8 cellular contexts compared by ENCODE assay signal in genomic region chr6:24721461-24722215, GRCh38. TPM values are rescaled to one million over a fixed set of nuclear protein-coding genes. Genes with fewer than 3 reads are reported as not detected.
DNase-seq lines count a peak whose midpoint lies in the region; ATAC-seq lines count a peak whose summit lies in the region.

No MANE protein-coding gene starts in this region.

- in situ Hi-C loops in SK-MEL-5 (cut with HindIII; ENCODE audit: low pct_unique_long_range_greater_than_20kb, low sequenced_read_pairs): no loop called here

- peak overlapping the region; percentile 99 for H3K27ac ChIP-seq in effector memory CD4-positive, alpha-beta T cell (ENCODE audit: insufficient read depth, low read length, poor library complexity, severe bottlenecking)

- no peaks in the 10 kb centered on the region for H3K9me3 ChIP-seq in effector memory CD4-positive, alpha-beta T cell (ENCODE audit: control insufficient read depth, low read length)
- H3K9me3 ChIP-seq in mononuclear cell (ENCODE audit: low read depth, low read length): no peaks in the 10 kb centered on the region

- peaks cover 20% of the 10 kb centered on the region for H3K4me1 ChIP-seq in effector memory CD4-positive, alpha-beta T cell (ENCODE audit: control insufficient read depth, insufficient read depth, low read length, poor library complexity, severe bottlenecking)
- H3K4me1 ChIP-seq in mononuclear cell (ENCODE audit: insufficient read depth, low read length): peaks cover 34% of the 10 kb centered on the region

- no peaks in the 10 kb centered on the region for H3K27me3 ChIP-seq in effector memory CD4-positive, alpha-beta T cell (replicated peaks; ENCODE audit: control insufficient read depth, insufficient read depth, low read length, poor library complexity, severe bottlenecking)
- H3K27me3 ChIP-seq in mononuclear cell (ENCODE audit: insufficient read depth, low read length): no peaks in the 10 kb centered on the region

- DNase-seq in DMS53 (lab: John Stamatoyannopoulos, UW): peak; percentile 96
- peak; percentile 18 for DNase-seq in GM19240 (ENCODE audit: insufficient read length, low spot score)
- peak; percentile 91 for DNase-seq in SK-MEL-5 (ENCODE audit: low read depth, low spot score)
- peak in 2 of 3 donors; percentile 75 to 81 for DNase-seq in effector memory CD4-positive, alpha-beta T cell
- no peak for DNase-seq in NCI-H2081 treated with DMSO at 0.1 percent for 48 hours (lab: John Stamatoyannopoulos, UW)
- DNase-seq in D341Med (ENCODE audit: low spot score): no peak

- peak overlapping the region; percentile 68 for H3K4me3 ChIP-seq in effector memory CD4-positive, alpha-beta T cell (ENCODE audit: insufficient read depth, low read depth, low read length, poor library complexity, severe bottlenecking)
- H3K4me3 ChIP-seq in mononuclear cell (ENCODE audit: low read length): peak overlapping the region; percentile 61

- H3K36me3 ChIP-seq in effector memory CD4-positive, alpha-beta T cell (ENCODE audit: control insufficient read depth, insufficient read depth, low read length): no peaks in the 10 kb centered on the region

- peak; percentile 51 for ATAC-seq in HG03175 (IDR thresholded peaks at IDR 0.05; ENCODE audit: unreplicated experiment)

RNA-seq across cellular contexts. Expression of gene C6orf62, which starts 2.7 kb away (rescaled TPM):
- 108 and 114 TPM in 2 replicates for total RNA-seq in SK-MEL-5 (2014; rRNA removed; shearing (Covaris generic))
- polyA plus RNA-seq in SK-MEL-5 (2015; cell fraction: cytosol; rRNA removed): 90.8 and 141 TPM in 2 replicates
- polyA plus RNA-seq in SK-MEL-5 (2015; cell fraction: nucleus; rRNA removed): 267 and 374 TPM in 2 replicates
- 81.6 TPM for total RNA-seq in mononuclear cell

RNA-seq across cellular contexts. Expression of gene GMNN, which starts 53.1 kb away (rescaled TPM):
- total RNA-seq in SK-MEL-5 (2014; rRNA removed; shearing (Covaris generic)): 74.8 and 78.1 TPM in 2 replicates
- 53.0 and 66.5 TPM in 2 replicates for polyA plus RNA-seq in SK-MEL-5 (2015; cell fraction: cytosol; rRNA removed)
- 34.3 and 45.5 TPM in 2 replicates for polyA plus RNA-seq in SK-MEL-5 (2015; cell fraction: nucleus; rRNA removed)
- total RNA-seq in mononuclear cell: 8.2 TPM

RNA-seq across cellular contexts. Expression of gene ACOT13, which starts 54.8 kb away (rescaled TPM):
- total RNA-seq in SK-MEL-5 (2014; rRNA removed; shearing (Covaris generic)): 27.6 and 34.1 TPM in 2 replicates
- 22.7 and 24.7 TPM in 2 replicates for polyA plus RNA-seq in SK-MEL-5 (2015; cell fraction: cytosol; rRNA removed)
- polyA plus RNA-seq in SK-MEL-5 (2015; cell fraction: nucleus; rRNA removed): 3.5 and 6.0 TPM in 2 replicates
- 0.31 TPM for total RNA-seq in mononuclear cell

RNA-seq across cellular contexts. Expression of gene TDP2, which starts 54.9 kb away (rescaled TPM):
- total RNA-seq in SK-MEL-5 (2014; rRNA removed; shearing (Covaris generic)): 22.0 and 27.1 TPM in 2 replicates
- 30.6 and 31.5 TPM in 2 replicates for polyA plus RNA-seq in SK-MEL-5 (2015; cell fraction: cytosol; rRNA removed)
- 33.1 and 49.4 TPM in 2 replicates for polyA plus RNA-seq in SK-MEL-5 (2015; cell fraction: nucleus; rRNA removed)
- total RNA-seq in mononuclear cell: 24.8 TPM

Comparison
In these comparisons a context has a peak if more than half of its experiments do, and no peak if none do; other contexts are left out.
1. DNase-seq: peak in DMS53 (single experiment), GM19240 (single experiment), SK-MEL-5 (single experiment) and effector memory CD4-positive, alpha-beta T cell (2 of 3); none in NCI-H2081 treated with DMSO at 0.1 percent for 48 hours (single experiment) and D341Med (single experiment).
2. RNA of gene ACOT13, which starts 54.8 kb away (total RNA-seq): 27.6 to 34.1 TPM in SK-MEL-5; 0.31 TPM in mononuclear cell (single experiment); every median in the first group is over 10 times any median in the second.